20 cellular contexts compared by ENCODE assay signal in the genomic region with DNA sequence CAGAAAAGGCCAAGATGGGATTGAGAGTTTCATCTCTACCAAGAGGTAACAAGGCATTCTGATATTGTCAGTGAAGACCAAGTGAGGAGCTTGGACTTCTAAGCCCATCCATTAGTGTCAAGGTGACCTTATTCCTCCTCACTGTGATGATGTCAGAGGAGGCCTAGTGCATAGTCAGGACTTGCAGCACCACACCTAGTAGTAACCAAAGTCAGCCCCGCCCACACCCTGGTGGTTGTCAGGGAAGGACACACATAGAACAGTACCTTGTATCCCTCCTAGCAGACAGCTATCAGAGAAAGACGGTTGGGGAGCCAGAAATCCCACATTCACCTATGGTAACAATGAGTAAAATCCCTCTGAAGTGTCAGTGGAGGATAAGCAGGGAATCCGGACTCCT.
DNase-seq lines count a peak whose midpoint lies in the region; ATAC-seq and TF ChIP-seq lines count a peak whose summit lies in the region.
"Had no signal": no experiment of that assay in that cellular context is flagged by ENCODE, and none has a peak within 500 bp of the region (broad histone marks: within the 10 kb centered on the region; RNA-seq: fewer than 3 reads in every experiment).

No MANE protein-coding gene starts in this region.

- H3K4me1 Mint-ChIP-seq in activated naive CD4-positive, alpha-beta T cell treated with anti-CD3 and anti-CD28 coated beads for 36 hours (ENCODE audit: low read depth) = peaks cover 6% of the 10 kb centered on the region
- peaks cover 2% of the 10 kb centered on the region for H3K4me1 Mint-ChIP-seq in endodermal cell
- H3K4me1 Mint-ChIP-seq: mesothelial cell of epicardium had no signal

- ATAC-seq in mucosa of descending colon = peak; percentile 79
- ATAC-seq: activated T-helper 17 cell treated with anti-CD3 and anti-CD28 coated beads, Interleukin-2, amount 50 U/mL, for 72 hours; natural killer cell treated with Interleukin-12 subunit alpha and Interleukin-12 subunit beta and Interleukin-15 and Interleukin-18, amount 100 ng/mL, for 72 hours; T-helper 17 cell had no signal

- WGBS in endodermal cell (ENCODE audit: insufficient coverage in 1 of 2, insufficient read length in 1 of 2), 2 experiments = 75 to 89% methylated on average over 2 to 3 of the region's 3 CpGs

- no peak overlapping the region for H3K4me3 ChIP-seq in HEK293 (ENCODE audit: low read depth, low read length)
- no peak overlapping the region for H3K4me3 ChIP-seq in endodermal cell (ENCODE audit: low read length)
- H3K4me3 ChIP-seq in mucosa of descending colon = no peak overlapping the region
- H3K4me3 ChIP-seq: sigmoid colon, tibial artery had no signal

- intact Hi-C loops in activated naive CD4-positive, alpha-beta T cell treated with anti-CD3 and anti-CD28 coated beads for 36 hours (cut with micrococcal nuclease) = no loop called here
- intact Hi-C loops in mucosa of descending colon (cut with DNase I, micrococcal nuclease) = no loop called here

- TF ChIP-seq CTCF in HEK293 (tag by site-specific recombination; IDR thresholded peaks at IDR 0.05) = no peak
- TF ChIP-seq CTCF in endodermal cell (conservative IDR thresholded peaks at IDR 0.05) = no peak
- TF ChIP-seq CTCF in mucosa of descending colon (IDR thresholded peaks at IDR 0.05) = no peak

- peak; percentile 9 for DNase-seq in activated naive CD4-positive, alpha-beta T cell treated with anti-CD3 and anti-CD28 coated beads for 36 hours
- DNase-seq in activated naive CD4-positive, alpha-beta T cell (lab: John Stamatoyannopoulos, UW) = no peak
- peak; percentile 55 for DNase-seq in endodermal cell
- peak in 2 of 3 donors; percentile 29 to 53 for DNase-seq in mucosa of descending colon
- DNase-seq in NCI-H1436 treated with DMSO at 0.1 percent for 48 hours (lab: John Stamatoyannopoulos, UW) = no peak
- DNase-seq in NCI-H446 (lab: John Stamatoyannopoulos, UW) = no peak
- no peak for DNase-seq in NCI-H1092 treated with DMSO at 0.1 percent for 48 hours (lab: John Stamatoyannopoulos, UW)
- DNase-seq: ACHN; C1 segment of cervical spinal cord; NCI-H187 treated with DMSO at 0.1 percent for 48 hours; NCI-H226; NK-92 treated with Interleukin-12 subunit alpha and Interleukin-12 subunit beta, amount 100 ng/mL, for 24 hours; sigmoid colon; stimulated activated naive CD4-positive, alpha-beta T cell; T-helper 17 cell; tibial artery had no signal

- no peaks in the 10 kb centered on the region for H3K9me3 ChIP-seq in HEK293 (ENCODE audit: control insufficient read depth, insufficient read depth, low read depth, low read length)
- H3K9me3 ChIP-seq in endodermal cell (ENCODE audit: control insufficient read depth, low read length) = no peaks in the 10 kb centered on the region
- H3K9me3 ChIP-seq in mucosa of descending colon = no peaks in the 10 kb centered on the region
- H3K9me3 ChIP-seq: sigmoid colon had no signal

- CTCF ChIA-PET in activated naive CD4-positive, alpha-beta T cell treated with anti-CD3 and anti-CD28 coated beads for 36 hours (lab: Charles Lee) = interaction anchor here (0.6 kb wide), 1 partner anchor 682 kb away, joined by 3 read pairs; no protein-coding TSS in a partner anchor
- CTCF ChIA-PET in HEK293 (lab: Yijun Ruan, JAX) = no interaction called here

- no peaks in the 10 kb centered on the region for H3K9me3 Mint-ChIP-seq in activated naive CD4-positive, alpha-beta T cell treated with anti-CD3 and anti-CD28 coated beads for 36 hours
- H3K9me3 Mint-ChIP-seq in endodermal cell = peaks cover 5% of the 10 kb centered on the region
- H3K9me3 Mint-ChIP-seq: activated T-helper 17 cell treated with anti-CD3 and anti-CD28 coated beads, Interleukin-2, amount 50 U/mL, for 72 hours; natural killer cell treated with Interleukin-12 subunit alpha and Interleukin-12 subunit beta and Interleukin-15 and Interleukin-18, amount 100 ng/mL, for 72 hours had no signal

- no peak overlapping the region for H3K27ac Mint-ChIP-seq in activated naive CD4-positive, alpha-beta T cell treated with anti-CD3 and anti-CD28 coated beads for 36 hours
- peak overlapping the region; percentile 45 for H3K27ac Mint-ChIP-seq in endodermal cell
- H3K27ac Mint-ChIP-seq: activated T-helper 17 cell treated with anti-CD3 and anti-CD28 coated beads, Interleukin-2, amount 50 U/mL, for 72 hours; mesothelial cell of epicardium; natural killer cell treated with Interleukin-12 subunit alpha and Interleukin-12 subunit beta and Interleukin-15 and Interleukin-18, amount 100 ng/mL, for 72 hours had no signal

- POLR2A ChIA-PET in HEK293 (lab: Yijun Ruan, JAX) = interaction anchor here (0.5 kb wide), 1 partner anchor 9 kb away, joined by 6 read pairs; no protein-coding TSS in a partner anchor

- no peak overlapping the region for H3K27ac ChIP-seq in HEK293 (ENCODE audit: extremely low read depth, low read depth, low read length)
- H3K27ac ChIP-seq in endodermal cell (ENCODE audit: low read depth, low read length) = no peak overlapping the region
- H3K27ac ChIP-seq: sigmoid colon, tibial artery had no signal

- H3K36me3 ChIP-seq in HEK293 (ENCODE audit: control insufficient read depth in 2 of 2, insufficient read depth in 1 of 2, low read length in 2 of 2) = peaks cover 0 to 4% of the 10 kb centered on the region in 2 experiments; a peak in 1 of 3 replicates
- H3K36me3 ChIP-seq in endodermal cell (ENCODE audit: control insufficient read depth, insufficient read depth, low read length) = peaks cover 12% of the 10 kb centered on the region
- H3K36me3 ChIP-seq in mucosa of descending colon (ENCODE audit: low read depth) = no peaks in the 10 kb centered on the region

- peaks cover 27% of the 10 kb centered on the region for H3K36me3 Mint-ChIP-seq in activated naive CD4-positive, alpha-beta T cell treated with anti-CD3 and anti-CD28 coated beads for 36 hours (ENCODE audit: low read depth)
- H3K36me3 Mint-ChIP-seq in endodermal cell (ENCODE audit: low read depth) = peaks cover 11% of the 10 kb centered on the region

- no peaks in the 10 kb centered on the region for H3K4me1 ChIP-seq in HEK293 (ENCODE audit: control insufficient read depth, insufficient read depth, low read length)
- peaks cover 4% of the 10 kb centered on the region for H3K4me1 ChIP-seq in endodermal cell (ENCODE audit: control insufficient read depth, insufficient read depth, low read length)
- H3K4me1 ChIP-seq in mucosa of descending colon (ENCODE audit: low read depth) = no peaks in the 10 kb centered on the region
- H3K4me1 ChIP-seq: sigmoid colon, tibial artery had no signal

- H3K27me3 ChIP-seq in endodermal cell (ENCODE audit: control insufficient read depth, insufficient read depth, low read length, poor library complexity, severe bottlenecking) = no peaks in the 10 kb centered on the region
- H3K27me3 ChIP-seq: sigmoid colon, tibial artery had no signal

- H3K9ac ChIP-seq in endodermal cell (ENCODE audit: extremely low read depth, low read length, poor library complexity, severe bottlenecking) = no peak overlapping the region

- H3K27me3 Mint-ChIP-seq in activated naive CD4-positive, alpha-beta T cell treated with anti-CD3 and anti-CD28 coated beads for 36 hours (ENCODE audit: low read depth) = no peaks in the 10 kb centered on the region
- H3K27me3 Mint-ChIP-seq in endodermal cell (ENCODE audit: insufficient read depth) = no peaks in the 10 kb centered on the region
- H3K27me3 Mint-ChIP-seq: activated T-helper 17 cell treated with anti-CD3 and anti-CD28 coated beads, Interleukin-2, amount 50 U/mL, for 72 hours; natural killer cell treated with Interleukin-12 subunit alpha and Interleukin-12 subunit beta and Interleukin-15 and Interleukin-18, amount 100 ng/mL, for 72 hours; T-helper 17 cell had no signal

- no peak overlapping the region for H3K4me3 Mint-ChIP-seq in activated naive CD4-positive, alpha-beta T cell treated with anti-CD3 and anti-CD28 coated beads for 36 hours
- H3K4me3 Mint-ChIP-seq in endodermal cell = no peak overlapping the region
- H3K4me3 Mint-ChIP-seq: activated T-helper 17 cell treated with anti-CD3 and anti-CD28 coated beads, Interleukin-2, amount 50 U/mL, for 72 hours; mesothelial cell of epicardium; natural killer cell treated with Interleukin-12 subunit alpha and Interleukin-12 subunit beta and Interleukin-15 and Interleukin-18, amount 100 ng/mL, for 72 hours; T-helper 17 cell had no signal

TF ChIP-seq in HEK293, 187 proteins besides CTCF, POLR2A, EP300 and RAD21:
- TF ChIP-seq FEZF1 (tag by site-specific recombination; IDR thresholded peaks at IDR 0.05) (no peak), KLF1 (tag by site-specific recombination; IDR thresholded peaks at IDR 0.05) (peak; percentile 65; the same call in 1 of the 2 replicates)

Comparison
In these comparisons a context has a peak if more than half of its experiments do, and no peak if none do; other contexts are left out.
1. DNase-seq: peak in activated naive CD4-positive, alpha-beta T cell treated with anti-CD3 and anti-CD28 coated beads for 36 hours (single experiment), endodermal cell (single experiment) and mucosa of descending colon (2 of 3); none in activated naive CD4-positive, alpha-beta T cell (0 of 4), NCI-H1436 treated with DMSO at 0.1 percent for 48 hours (single experiment), NCI-H446 (0 of 2) and NCI-H1092 treated with DMSO at 0.1 percent for 48 hours (single experiment).